ENCODE assay signal across 8 cellular contexts in genomic region chr13:41960195-41960699, GRCh38. TPM values are rescaled to one million over a fixed set of nuclear protein-coding genes. Genes with fewer than 3 reads are reported as not detected.
DNase-seq lines count a peak whose midpoint lies in the region; ATAC-seq and TF ChIP-seq lines count a peak whose summit lies in the region.

No MANE protein-coding gene starts in this region.

- no peaks in the 10 kb centered on the region for H3K9me3 ChIP-seq in psoas muscle

- peaks cover 18% of the 10 kb centered on the region for H3K4me1 ChIP-seq in psoas muscle

- peak overlapping the region; percentile 80 to 97 for H3K27ac Mint-ChIP-seq in activated naive CD4-positive, alpha-beta T cell treated with anti-CD3 and anti-CD28 coated beads, Interleukin-2, amount 50 U/mL, for 72 hours

- intact Hi-C loops in left cardiac atrium (cut with DNase I) (no loop called here), psoas muscle (cut with DNase I) (loop anchor here in 1 of 2 donors (5.0 kb wide), 1 partner anchor 82 kb away; no protein-coding TSS in a partner anchor)

- WGBS in psoas muscle, 3 donors = 4% methylated on average over 14 of the region's 14 CpGs

- no peaks in the 10 kb centered on the region for H3K36me3 ChIP-seq in psoas muscle (ENCODE audit: insufficient read depth in 1 of 2, low read depth in 1 of 2)

- peaks cover 5 to 6% of the 10 kb centered on the region in 2 donors for H3K9me3 Mint-ChIP-seq in activated naive CD4-positive, alpha-beta T cell treated with anti-CD3 and anti-CD28 coated beads, Interleukin-2, amount 50 U/mL, for 72 hours

- H3K36me3 Mint-ChIP-seq in activated naive CD4-positive, alpha-beta T cell treated with anti-CD3 and anti-CD28 coated beads, Interleukin-2, amount 50 U/mL, for 72 hours = peaks cover 5 to 9% of the 10 kb centered on the region in 2 donors

- no peaks in the 10 kb centered on the region for H3K27me3 ChIP-seq in psoas muscle (ENCODE audit: insufficient read depth in 3 of 3, low read length in 2 of 3)

- TF ChIP-seq CTCF in psoas muscle (IDR thresholded peaks at IDR 0.05) = no peak

- H3K4me3 ChIP-seq in psoas muscle = peak overlapping the region; percentile 96

- peak overlapping the region; percentile 89 for H3K27ac ChIP-seq in psoas muscle

- peak; percentile 35 for ATAC-seq in GM19023 (IDR thresholded peaks at IDR 0.05; ENCODE audit: unreplicated experiment)
- peak; percentile 19 for ATAC-seq in HG03469 (IDR thresholded peaks at IDR 0.05; ENCODE audit: unreplicated experiment)
- peak; percentile 13 to 19 for ATAC-seq in activated naive CD4-positive, alpha-beta T cell treated with anti-CD3 and anti-CD28 coated beads, Interleukin-2, amount 50 U/mL, for 72 hours
- ATAC-seq in left cardiac atrium = peak; percentile 54 to 61
- peak; percentile 56 to 80 (median 66) for ATAC-seq in psoas muscle

- DNase-seq in AG20443 (ENCODE audit: low spot score) (peak; percentile 51), left cardiac atrium (no peak), psoas muscle (no peak), SHP77 treated with DMSO at 0.1 percent for 48 hours (lab: John Stamatoyannopoulos, UW) (no peak)
- no peak for DNase-seq in activated naive CD4-positive, alpha-beta T cell treated with anti-CD3 and anti-CD28 coated beads, Interleukin-2, amount 50 U/mL, for 72 hours (ENCODE audit: low spot score in 2 of 2)
- DNase-seq in activated CD8-positive, alpha-beta memory T cell treated with anti-CD3 and anti-CD28 coated beads, Interleukin-2, amount 50 U/mL, for 4 hours = no peak

RNA-seq across cellular contexts. Expression of gene VWA8, which starts 0.7 kb away (rescaled TPM):
- total RNA-seq in activated naive CD4-positive, alpha-beta T cell treated with anti-CD3 and anti-CD28 coated beads, Interleukin-2, amount 50 U/mL, for 72 hours = 10 to 100 TPM; 11.8 to 23.7 TPM
- 10 to 100 TPM; 28.2 to 29.9 TPM for total RNA-seq in left cardiac atrium
- 10 to 100 TPM; 30.1 to 50.5 (median 41.4) TPM for total RNA-seq in psoas muscle
- 10 to 100 TPM in 2 of 3 donors, 1 to 10 TPM in 1; 8.6 to 12.5 (median 12.3) TPM for polyA plus RNA-seq in psoas muscle

Comparison
In these comparisons a context has a peak if more than half of its experiments do, and no peak if none do; other contexts are left out.
1. ATAC-seq: peak in every context shown above with its lines; median percentile 66 in psoas muscle; 58 in left cardiac atrium; 35 in GM19023; 19 in HG03469; 16 in activated naive CD4-positive, alpha-beta T cell treated with anti-CD3 and anti-CD28 coated beads, Interleukin-2, amount 50 U/mL, for 72 hours.